30 cellular contexts compared by ENCODE assay signal in the genomic region with DNA sequence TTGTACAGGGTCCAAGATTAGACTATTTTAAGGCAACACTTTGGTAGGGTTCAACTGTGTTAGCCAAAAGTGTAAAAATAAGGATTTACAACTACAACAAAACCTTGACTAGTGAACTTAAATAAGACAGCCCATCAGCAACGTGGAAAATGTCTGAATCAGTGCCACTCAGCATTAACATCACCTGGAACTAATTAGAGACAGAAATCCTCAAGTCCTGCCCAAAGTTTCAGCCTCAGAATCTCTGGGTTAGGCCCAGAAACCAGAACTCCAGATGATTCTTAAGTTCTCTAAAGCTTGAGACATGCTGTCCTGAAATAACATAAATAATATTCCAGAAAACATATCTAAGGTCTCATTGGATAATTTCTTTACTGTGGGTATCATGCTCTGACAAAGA.
"Had no signal": no experiment of that assay in that cellular context is flagged by ENCODE, and none has a peak within 500 bp of the region (broad histone marks: within the 10 kb centered on the region; RNA-seq: fewer than 3 reads in every experiment).

No MANE protein-coding gene starts in this region.

- H3K4me3 ChIP-seq: ascending aorta, body of pancreas, breast epithelium, SJSA1 had no signal

- H3K4me1 Mint-ChIP-seq: activated naive CD4-positive, alpha-beta T cell treated with anti-CD3 and anti-CD28 coated beads, Interleukin-2, amount 50 U/mL, for 24 hours had no signal

- ATAC-seq: activated CD8-positive, alpha-beta T cell treated with anti-CD3 and anti-CD28 coated beads for 36 hours; body of pancreas; Panc1 had no signal

- H3K27me3 Mint-ChIP-seq: activated CD8-positive, alpha-beta T cell treated with anti-CD3 and anti-CD28 coated beads for 36 hours; activated naive CD4-positive, alpha-beta T cell treated with anti-CD3 and anti-CD28 coated beads, Interleukin-2, amount 50 U/mL, for 24 hours; activated naive CD8-positive, alpha-beta T cell treated with anti-CD3 and anti-CD28 coated beads, Interleukin-2, amount 10 ng/mL, durations not matched to agents 7 days and 5 days had no signal

- H3K27ac Mint-ChIP-seq: activated CD8-positive, alpha-beta T cell treated with anti-CD3 and anti-CD28 coated beads for 36 hours; activated naive CD4-positive, alpha-beta T cell treated with anti-CD3 and anti-CD28 coated beads, Interleukin-2, amount 50 U/mL, for 24 hours; activated naive CD8-positive, alpha-beta T cell treated with anti-CD3 and anti-CD28 coated beads, Interleukin-2, amount 10 ng/mL, durations not matched to agents 7 days and 5 days; activated T-helper 2 cell treated with anti-CD3 and anti-CD28 coated beads, Interferon-gamma antibody, Interleukin-2, Interleukin-4, amounts not matched to agents 10 μg/mL and 5 μg/mL and 100 μg/mL, durations not matched to agents 14 hours and 24 hours and 36 hours had no signal

- H3K9me3 Mint-ChIP-seq: activated CD8-positive, alpha-beta T cell treated with anti-CD3 and anti-CD28 coated beads for 36 hours; activated naive CD4-positive, alpha-beta T cell treated with anti-CD3 and anti-CD28 coated beads, Interleukin-2, amount 50 U/mL, for 24 hours; activated T-helper 2 cell treated with anti-CD3 and anti-CD28 coated beads, Interferon-gamma antibody, Interleukin-2, Interleukin-4, amounts not matched to agents 10 μg/mL and 5 μg/mL and 100 μg/mL, durations not matched to agents 14 hours and 24 hours and 36 hours had no signal

- H3K4me3 Mint-ChIP-seq: activated CD8-positive, alpha-beta T cell treated with anti-CD3 and anti-CD28 coated beads for 36 hours; activated naive CD4-positive, alpha-beta T cell treated with anti-CD3 and anti-CD28 coated beads, Interleukin-2, amount 50 U/mL, for 24 hours; activated naive CD8-positive, alpha-beta T cell treated with anti-CD3 and anti-CD28 coated beads, Interleukin-2, amount 10 ng/mL, durations not matched to agents 7 days and 5 days had no signal

- DNase-seq: activated CD4-positive, alpha-beta T cell treated with anti-CD3 and anti-CD28 coated beads for 1 hour; activated CD4-positive, alpha-beta T cell treated with anti-CD3 and anti-CD28 coated beads for 48 hours; activated CD4-positive, CD25-positive, alpha-beta regulatory T cell; activated CD8-positive, alpha-beta T cell treated with anti-CD3 and anti-CD28 coated beads for 36 hours; activated gamma-delta T cell; activated naive CD4-positive, alpha-beta T cell treated with Interleukin-2 at 50 U/mL for 16 hours; activated naive CD8-positive, alpha-beta T cell treated with anti-CD3 and anti-CD28 coated beads, Interleukin-2, amount 10 ng/mL, durations not matched to agents 7 days and 5 days; activated T-cell treated with anti-CD3 and anti-CD28 coated beads, Interleukin-2, amount 50 U/mL, for 1 hour; amygdala; body of pancreas; Kasumi-1; KG1; MM.1S; NCI-H1092; NCI-H1436 treated with DMSO at 0.1 percent for 48 hours; NCI-H1694 treated with DMSO at 0.1 percent for 48 hours; NCI-H2029; NCI-H345; NCI-H524 treated with DMSO at 0.1 percent for 48 hours; RPMI8226; SHP77 treated with DMSO at 0.1 percent for 48 hours; SW 1271; T1000; WERI-Rb-1 had no signal

- H3K4me1 ChIP-seq: ascending aorta, breast epithelium had no signal

- H3K27me3 ChIP-seq: ascending aorta, body of pancreas, breast epithelium, SJSA1 had no signal

- H3K9me3 ChIP-seq: ascending aorta, body of pancreas, breast epithelium, SJSA1 had no signal

- H3K36me3 ChIP-seq: ascending aorta, breast epithelium, SJSA1, WERI-Rb-1 had no signal

- H3K27ac ChIP-seq: ascending aorta, body of pancreas, breast epithelium, SJSA1, WERI-Rb-1 had no signal
